Comparison of ENCODE assay signal across 1 cellular context in the genomic region with DNA sequence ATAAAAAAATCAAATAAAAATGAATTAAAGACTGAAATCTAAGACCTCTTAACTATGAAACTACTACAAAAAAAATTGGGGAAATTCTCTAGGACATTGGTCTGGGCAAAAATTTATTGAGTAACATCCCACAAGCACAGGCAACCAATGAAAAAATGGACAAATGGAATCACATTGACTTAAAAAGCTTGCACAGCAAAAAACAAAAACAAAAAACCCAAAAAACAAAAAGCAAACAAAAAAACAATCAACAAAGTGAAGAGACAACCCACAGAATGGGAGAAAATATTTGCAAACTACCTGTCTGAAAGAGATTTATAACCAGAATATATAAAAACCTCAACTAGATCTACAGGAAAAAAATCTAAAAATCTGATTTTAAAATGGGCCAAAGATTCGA.
TF ChIP-seq lines count a peak whose summit lies in the region.

No MANE protein-coding gene starts in this region.

TF ChIP-seq in GM12878, 131 proteins besides CTCF, POLR2A, EP300 and RAD21 (continued from another document):
- TF ChIP-seq, protein P1, sequence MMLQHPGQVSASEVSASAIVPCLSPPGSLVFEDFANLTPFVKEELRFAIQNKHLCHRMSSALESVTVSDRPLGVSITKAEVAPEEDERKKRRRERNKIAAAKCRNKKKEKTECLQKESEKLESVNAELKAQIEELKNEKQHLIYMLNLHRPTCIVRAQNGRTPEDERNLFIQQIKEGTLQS (IDR thresholded peaks at IDR 0.05; ENCODE audit: borderline replicate concordance, extremely low read depth, low read depth, low read length): no peak
- TF ChIP-seq RBBP5 (conservative IDR thresholded peaks at IDR 0.05) (no peak), MYB (IDR thresholded peaks at IDR 0.05; ENCODE audit: borderline replicate concordance, low read depth, low read length) (no peak), BRCA1 (IDR thresholded peaks at IDR 0.05; ENCODE audit: low read depth, low read length) (no peak), MYC (IDR thresholded peaks at IDR 0.05; ENCODE audit: insufficient read depth, insufficient read length, insufficient replicate concordance, low read length, severe bottlenecking) (no peak)
